Comparison of ENCODE assay signal across 8 cellular contexts in the genomic region with DNA sequence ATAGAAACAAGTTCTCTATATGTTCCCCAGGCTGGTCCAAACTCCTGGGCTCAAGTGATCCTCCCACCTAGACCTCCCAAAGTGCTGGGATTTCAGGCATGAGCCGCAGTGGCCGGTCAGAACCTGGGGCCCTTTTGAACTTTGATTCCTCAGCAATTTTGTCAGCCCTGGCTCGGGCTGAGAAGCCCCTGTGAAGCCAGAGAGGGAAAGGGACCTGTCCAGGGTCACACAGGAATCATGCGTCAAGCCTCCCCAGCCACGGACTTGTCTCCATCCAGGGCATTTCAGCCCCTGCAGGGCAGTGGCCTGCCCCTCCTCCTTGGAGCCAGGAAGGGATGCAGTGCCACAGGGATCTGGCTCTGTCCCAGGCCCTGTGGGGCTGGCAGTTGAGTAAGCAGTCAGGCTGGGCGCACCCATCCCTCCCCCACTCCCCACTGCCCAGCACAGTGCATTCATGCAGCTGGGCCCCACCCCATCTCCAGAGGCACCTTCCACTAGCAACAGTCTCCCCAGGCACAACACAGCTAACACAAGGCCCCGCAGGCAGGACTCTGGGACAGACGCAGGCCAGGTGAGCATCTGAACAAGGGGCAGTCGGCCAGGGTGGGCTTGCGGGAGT. TPM values are rescaled to one million over a fixed set of nuclear protein-coding genes. Genes with fewer than 3 reads are reported as not detected.
DNase-seq lines count a peak whose midpoint lies in the region; ATAC-seq and TF ChIP-seq lines count a peak whose summit lies in the region.

A gene (plus strand): TSS at position 516 of the 619 bp plus-strand sequence. CDS start 153 bp downstream, outside the sequence.

- H3K4me1 ChIP-seq in fibroblast of lung (ENCODE audit: control insufficient read depth, extremely low read depth, insufficient read depth, low read length): peaks cover 5% of the 10 kb centered on the region
- no peaks in the 10 kb centered on the region for H3K4me1 ChIP-seq in effector memory CD4-positive, alpha-beta T cell (ENCODE audit: control insufficient read depth, insufficient read depth, low read length, poor library complexity, severe bottlenecking)

- H3K4me2 ChIP-seq in fibroblast of lung (ENCODE audit: extremely low read depth, insufficient read depth, low read length): no peak within 1 kb of the TSS

- H3K27me3 ChIP-seq in fibroblast of lung (ENCODE audit: control insufficient read depth, insufficient read depth, low read length): no peaks in the 10 kb centered on the region
- no peaks in the 10 kb centered on the region for H3K27me3 ChIP-seq in effector memory CD4-positive, alpha-beta T cell (replicated peaks; ENCODE audit: control insufficient read depth, insufficient read depth, low read length, poor library complexity, severe bottlenecking)

- peaks cover 21% of the 10 kb centered on the region for H3K36me3 ChIP-seq in fibroblast of lung (ENCODE audit: control insufficient read depth, insufficient read depth, low read length)
- peaks cover 52% of the 10 kb centered on the region for H3K36me3 ChIP-seq in effector memory CD4-positive, alpha-beta T cell (ENCODE audit: control insufficient read depth, insufficient read depth, low read length)

- H3K79me2 ChIP-seq in fibroblast of lung (ENCODE audit: control insufficient read depth, insufficient read depth, low read length): no peaks in the 10 kb centered on the region

- no peak within 1 kb of the TSS for H3K9ac ChIP-seq in fibroblast of lung (ENCODE audit: insufficient read depth, low read length)

- DNase-seq in AG09319 (ENCODE audit: extremely low read depth, low read depth) (peak; percentile 45), NCI-H460 (ENCODE audit: extremely low read depth, low read depth) (peak; percentile 23), fibroblast of lung (ENCODE audit: low read depth in 2 of 2) (peak; percentile 64 to 69), myocyte (ENCODE audit: low read depth) (peak; percentile 64), NCI-H510A (lab: John Stamatoyannopoulos, UW) (no peak)
- DNase-seq in effector memory CD4-positive, alpha-beta T cell: no peak
- no peak for DNase-seq in activated CD4-positive, alpha-beta T cell treated with anti-CD3 and anti-CD28 coated beads, Interleukin-2, amount 50 U/mL, for 1 hour

- TF ChIP-seq CTCF in AG09319 (IDR thresholded peaks at IDR 0.05; ENCODE audit: low read depth, low read length) (no peak), fibroblast of lung (conservative IDR thresholded peaks at IDR 0.05 in 1 of 2, IDR thresholded peaks at IDR 0.05 in 1 of 2; ENCODE audit: low read depth in 1 of 2, low read length in 2 of 2) (no peak)

- H3K9me3 ChIP-seq in fibroblast of lung (ENCODE audit: control insufficient read depth, insufficient read depth, low read depth, low read length): no peaks in the 10 kb centered on the region
- H3K9me3 ChIP-seq in effector memory CD4-positive, alpha-beta T cell (ENCODE audit: control insufficient read depth, low read length): no peaks in the 10 kb centered on the region

- no peak within 1 kb of the TSS for H2AFZ ChIP-seq in fibroblast of lung (ENCODE audit: low read length)

- H3K4me3 ChIP-seq in fibroblast of lung (replicated peaks in 1 of 4; ENCODE audit: control extremely low read depth in 1 of 4, insufficient read depth in 1 of 4, low read depth in 3 of 4, low read length in 4 of 4): no peak within 1 kb of the TSS
- H3K4me3 ChIP-seq in effector memory CD4-positive, alpha-beta T cell (ENCODE audit: insufficient read depth, low read depth, low read length, poor library complexity, severe bottlenecking): no peak within 1 kb of the TSS

- no peak within 1 kb of the TSS for H3K27ac ChIP-seq in fibroblast of lung (ENCODE audit: insufficient read depth, low read length)
- no peak within 1 kb of the TSS for H3K27ac ChIP-seq in effector memory CD4-positive, alpha-beta T cell (ENCODE audit: insufficient read depth, low read length, poor library complexity, severe bottlenecking)

- ATAC-seq in GM21515 (IDR thresholded peaks at IDR 0.05; ENCODE audit: unreplicated experiment): no peak

- H4K20me1 ChIP-seq in fibroblast of lung (ENCODE audit: control insufficient read depth, extremely low read depth, insufficient read depth, low read length): no peaks in the 10 kb centered on the region

RNA-seq across cellular contexts. Expression of the gene that starts here (rescaled TPM):
- 2.1 and 2.9 TPM in 2 replicates for total RNA-seq in NCI-H460 (2014; rRNA removed; shearing (Covaris generic))
- polyA plus RNA-seq in NCI-H460 (2014; cell fraction: nucleus; rRNA removed): 6.1 and 11.6 TPM in 2 replicates
- total RNA-seq in fibroblast of lung (2.6 and 7.3 TPM in 2 replicates), myocyte (2.8 and 4.1 TPM in 2 replicates)
- polyA plus RNA-seq in fibroblast of lung: 0.77 and 1.6 TPM in 2 replicates
- 1.5 and 3.1 TPM in 2 replicates for polyA plus RNA-seq in fibroblast of lung (2012)
- polyA minus RNA-seq in fibroblast of lung (ENCODE audit: low replicate concordance): 0.33 and 0.47 TPM in 2 replicates
- 6.1 TPM for polyA plus RNA-seq in myocyte (2012)

Comparison
In these comparisons a context has a peak if more than half of its experiments do, and no peak if none do; other contexts are left out.
1. DNase-seq: peak in AG09319 (single experiment), NCI-H460 (single experiment), fibroblast of lung (2 of 2) and myocyte (single experiment); none in NCI-H510A (single experiment), effector memory CD4-positive, alpha-beta T cell (0 of 3) and activated CD4-positive, alpha-beta T cell treated with anti-CD3 and anti-CD28 coated beads, Interleukin-2, amount 50 U/mL, for 1 hour (single experiment).